ENCODE assay signal across 1 cellular context in the genomic region with DNA sequence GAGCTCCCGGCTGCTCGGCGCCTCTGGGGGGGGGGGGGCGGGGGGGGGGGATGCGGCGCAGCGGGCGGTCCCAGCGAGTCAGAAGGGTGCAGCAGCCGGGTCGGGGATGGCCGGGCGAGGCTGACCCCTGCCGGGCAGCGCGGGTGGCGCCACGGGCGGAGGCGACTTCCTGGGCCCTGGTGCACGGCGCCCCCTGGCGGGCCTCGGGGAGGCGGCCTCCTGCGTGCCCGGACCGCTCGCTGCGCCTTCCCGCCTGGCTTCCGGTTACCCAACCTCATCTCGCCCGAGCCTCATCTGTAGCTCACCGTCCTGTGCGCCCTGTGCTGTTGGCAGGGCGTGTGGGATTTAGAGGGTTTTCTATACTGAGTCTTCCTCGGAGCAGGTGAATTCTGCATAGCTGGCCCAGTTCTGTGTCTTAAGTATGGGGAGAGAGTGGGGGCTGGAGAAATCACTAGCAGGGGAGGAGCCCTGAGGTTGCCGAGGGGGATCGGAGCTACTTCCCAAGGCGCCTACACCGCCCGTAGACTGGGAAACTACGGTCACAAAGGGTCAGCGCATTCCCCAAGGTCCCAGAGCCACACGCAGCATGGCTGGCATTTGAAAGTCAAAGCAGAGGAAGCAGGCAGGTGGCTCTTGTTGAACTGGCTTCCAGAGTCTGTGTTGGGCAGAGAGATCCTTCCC.
A peak's percentile ranks its signal among the peaks of the same experiment; 100 is the strongest.
TF ChIP-seq lines count a peak whose summit lies in the region.

No MANE protein-coding gene starts in this region.

TF ChIP-seq in WTC11, 78 proteins besides CTCF, POLR2A, EP300 and RAD21 (continued from another document):
- TF ChIP-seq, protein P1, sequence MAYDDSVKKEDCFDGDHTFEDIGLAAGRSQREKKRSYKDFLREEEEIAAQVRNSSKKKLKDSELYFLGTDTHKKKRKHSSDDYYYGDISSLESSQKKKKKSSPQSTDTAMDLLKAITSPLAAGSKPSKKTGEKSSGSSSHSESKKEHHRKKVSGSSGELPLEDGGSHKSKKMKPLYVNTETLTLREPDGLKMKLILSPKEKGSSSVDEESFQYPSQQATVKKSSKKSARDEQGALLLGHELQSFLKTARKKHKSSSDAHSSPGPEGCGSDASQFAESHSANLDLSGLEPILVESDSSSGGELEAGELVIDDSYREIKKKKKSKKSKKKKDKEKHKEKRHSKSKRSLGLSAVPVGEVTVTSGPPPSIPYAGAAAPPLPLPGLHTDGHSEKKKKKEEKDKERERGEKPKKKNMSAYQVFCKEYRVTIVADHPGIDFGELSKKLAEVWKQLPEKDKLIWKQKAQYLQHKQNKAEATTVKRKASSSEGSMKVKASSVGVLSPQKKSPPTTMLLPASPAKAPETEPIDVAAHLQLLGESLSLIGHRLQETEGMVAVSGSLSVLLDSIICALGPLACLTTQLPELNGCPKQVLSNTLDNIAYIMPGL (CRISPR knock-in tag; IDR thresholded peaks at IDR 0.05), result peak; percentile 89; the same call in 1 of the 2 replicates
- TF ChIP-seq ZNF138 (CRISPR knock-in tag; conservative IDR thresholded peaks at IDR 0.05) (no peak), ZNF232 (CRISPR knock-in tag; IDR thresholded peaks at IDR 0.05) (no peak), JUN (CRISPR knock-in tag; IDR thresholded peaks at IDR 0.05) (no peak), FOXK1 (CRISPR knock-in tag; IDR thresholded peaks at IDR 0.05) (no peak), ESRRA (CRISPR knock-in tag; IDR thresholded peaks at IDR 0.05; ENCODE audit: borderline replicate concordance) (peak; percentile 56; the same call in 1 of the 2 replicates), SP1 (CRISPR knock-in tag; conservative IDR thresholded peaks at IDR 0.05) (0 out of 2 replicates have a peak, but pooled peaks have one; percentile 26)
- TF ChIP-seq, protein P2, sequence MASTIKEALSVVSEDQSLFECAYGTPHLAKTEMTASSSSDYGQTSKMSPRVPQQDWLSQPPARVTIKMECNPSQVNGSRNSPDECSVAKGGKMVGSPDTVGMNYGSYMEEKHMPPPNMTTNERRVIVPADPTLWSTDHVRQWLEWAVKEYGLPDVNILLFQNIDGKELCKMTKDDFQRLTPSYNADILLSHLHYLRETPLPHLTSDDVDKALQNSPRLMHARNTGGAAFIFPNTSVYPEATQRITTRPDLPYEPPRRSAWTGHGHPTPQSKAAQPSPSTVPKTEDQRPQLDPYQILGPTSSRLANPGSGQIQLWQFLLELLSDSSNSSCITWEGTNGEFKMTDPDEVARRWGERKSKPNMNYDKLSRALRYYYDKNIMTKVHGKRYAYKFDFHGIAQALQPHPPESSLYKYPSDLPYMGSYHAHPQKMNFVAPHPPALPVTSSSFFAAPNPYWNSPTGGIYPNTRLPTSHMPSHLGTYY (CRISPR knock-in tag; IDR thresholded peaks at IDR 0.05), result no peak
- TF ChIP-seq, protein P3, sequence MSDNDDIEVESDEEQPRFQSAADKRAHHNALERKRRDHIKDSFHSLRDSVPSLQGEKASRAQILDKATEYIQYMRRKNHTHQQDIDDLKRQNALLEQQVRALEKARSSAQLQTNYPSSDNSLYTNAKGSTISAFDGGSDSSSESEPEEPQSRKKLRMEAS (CRISPR knock-in tag; IDR thresholded peaks at IDR 0.05), result peak; percentile 48
- TF ChIP-seq, protein P4, sequence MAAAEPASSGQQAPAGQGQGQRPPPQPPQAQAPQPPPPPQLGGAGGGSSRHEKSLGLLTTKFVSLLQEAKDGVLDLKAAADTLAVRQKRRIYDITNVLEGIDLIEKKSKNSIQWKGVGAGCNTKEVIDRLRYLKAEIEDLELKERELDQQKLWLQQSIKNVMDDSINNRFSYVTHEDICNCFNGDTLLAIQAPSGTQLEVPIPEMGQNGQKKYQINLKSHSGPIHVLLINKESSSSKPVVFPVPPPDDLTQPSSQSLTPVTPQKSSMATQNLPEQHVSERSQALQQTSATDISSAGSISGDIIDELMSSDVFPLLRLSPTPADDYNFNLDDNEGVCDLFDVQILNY (CRISPR knock-in tag; IDR thresholded peaks at IDR 0.05), result peak; percentile 46
- TF ChIP-seq, protein P5, sequence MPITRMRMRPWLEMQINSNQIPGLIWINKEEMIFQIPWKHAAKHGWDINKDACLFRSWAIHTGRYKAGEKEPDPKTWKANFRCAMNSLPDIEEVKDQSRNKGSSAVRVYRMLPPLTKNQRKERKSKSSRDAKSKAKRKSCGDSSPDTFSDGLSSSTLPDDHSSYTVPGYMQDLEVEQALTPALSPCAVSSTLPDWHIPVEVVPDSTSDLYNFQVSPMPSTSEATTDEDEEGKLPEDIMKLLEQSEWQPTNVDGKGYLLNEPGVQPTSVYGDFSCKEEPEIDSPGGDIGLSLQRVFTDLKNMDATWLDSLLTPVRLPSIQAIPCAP (CRISPR knock-in tag; IDR thresholded peaks at IDR 0.05), result no peak
